ENCODE assay signal across 21 cellular contexts in the genomic region with DNA sequence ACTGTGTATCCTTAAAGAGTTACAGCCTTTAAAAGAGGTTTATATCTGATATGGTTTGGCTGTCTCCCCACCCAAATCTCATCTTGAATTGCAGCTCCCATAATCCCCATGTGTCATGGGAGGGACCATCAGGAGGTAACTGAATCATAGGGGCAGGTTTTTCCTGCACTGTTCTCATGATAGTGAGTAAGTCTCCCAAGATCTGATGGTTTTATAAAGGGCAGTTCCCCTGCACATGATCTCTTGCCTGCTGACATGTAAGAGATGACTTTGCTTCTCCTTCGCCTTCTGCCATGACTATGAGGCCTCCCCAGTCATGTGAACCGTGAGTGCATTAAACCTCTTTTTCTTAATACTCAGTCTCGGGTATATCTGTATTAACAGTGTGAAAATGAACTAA. TPM values are rescaled to one million over a fixed set of nuclear protein-coding genes. Genes with fewer than 3 reads are reported as not detected.
"Had no signal": no experiment of that assay in that cellular context is flagged by ENCODE, and none has a peak within 500 bp of the region (broad histone marks: within the 10 kb centered on the region; RNA-seq: fewer than 3 reads in every experiment).

No MANE protein-coding gene starts in this region.

- H3K36me3 ChIP-seq: cardiac muscle cell, gastroesophageal sphincter, pancreas, thoracic aorta, vagina had no signal

- H3K27ac ChIP-seq: cardiac muscle cell, gastroesophageal sphincter, pancreas, thoracic aorta, vagina had no signal

- FAIRE-seq: pancreas had no signal

- H3K4me3 ChIP-seq: cardiac muscle cell, gastroesophageal sphincter, mucosa of descending colon, pancreas, thoracic aorta, vagina had no signal

- H3K27me3 ChIP-seq: cardiac muscle cell, gastroesophageal sphincter, pancreas, vagina had no signal

- ATAC-seq: gastroesophageal sphincter, left cardiac atrium, mucosa of descending colon, pancreas, WTC11 had no signal

- H3K4me1 ChIP-seq: gastroesophageal sphincter, pancreas, vagina had no signal

- DNase-seq: activated CD8-positive, alpha-beta memory T cell treated with anti-CD3 and anti-CD28 coated beads, Interleukin-2, amount 50 U/mL, for 4 hours; activated naive CD4-positive, alpha-beta T cell; activated naive CD8-positive, alpha-beta T cell treated with anti-CD3 and anti-CD28 coated beads for 36 hours; activated T-cell treated with anti-CD3 and anti-CD28 coated beads, Interleukin-2, amount 50 U/mL, for 24 hours; amygdala; cortex of kidney; head of caudate nucleus; hypothalamus; left cardiac atrium; mesendoderm; mucosa of descending colon; nephron progenitor cell; pancreas; stimulated activated CD4-positive, alpha-beta T cell treated with anti-CD3 and anti-CD28 coated beads, Interleukin-4, amount 100 ng/mL, for 24 hours; stimulated activated naive CD4-positive, alpha-beta T cell treated with Interleukin-2 at 50 U/mL for 16 hours; T-helper 9 cell had no signal

- H3K9me3 ChIP-seq: gastroesophageal sphincter, mucosa of descending colon, pancreas, thoracic aorta, vagina had no signal

RNA-seq across cellular contexts. Expression of a gene that starts 9.7 kb away (rescaled TPM):
- total RNA-seq: gastroesophageal sphincter, thoracic aorta had no signal
